1 cellular context compared by ENCODE assay signal in genomic region chr18:22563098-22563707, GRCh38.
TF ChIP-seq lines count a peak whose summit lies in the region.

No MANE protein-coding gene starts in this region.

TF ChIP-seq in HEK293, 187 proteins besides CTCF, POLR2A, EP300 and RAD21 (continued from another document and continues in another):
- TF ChIP-seq KLF9 (tag by site-specific recombination; IDR thresholded peaks at IDR 0.05; ENCODE audit: low read depth), result no peak
- TF ChIP-seq PRDM4 (tag by site-specific recombination; IDR thresholded peaks at IDR 0.05), result peak; percentile 68; the same call in 1 of the 2 replicates
- no peak for TF ChIP-seq ZNF184 (tag by site-specific recombination; IDR thresholded peaks at IDR 0.05)
- no peak for TF ChIP-seq AEBP2 (tag by site-specific recombination; IDR thresholded peaks at IDR 0.05; ENCODE audit: borderline replicate concordance)
- peak; percentile 58 for TF ChIP-seq ZXDB (tag by site-specific recombination; IDR thresholded peaks at IDR 0.05)
- TF ChIP-seq KLF16 (tag by site-specific recombination; IDR thresholded peaks at IDR 0.05), result no peak
- TF ChIP-seq ZFHX2 (tag by site-specific recombination; conservative IDR thresholded peaks at IDR 0.05), result no peak
- TF ChIP-seq ZNF704 (tag by site-specific recombination; IDR thresholded peaks at IDR 0.05), result no peak
- TF ChIP-seq, protein P1, sequence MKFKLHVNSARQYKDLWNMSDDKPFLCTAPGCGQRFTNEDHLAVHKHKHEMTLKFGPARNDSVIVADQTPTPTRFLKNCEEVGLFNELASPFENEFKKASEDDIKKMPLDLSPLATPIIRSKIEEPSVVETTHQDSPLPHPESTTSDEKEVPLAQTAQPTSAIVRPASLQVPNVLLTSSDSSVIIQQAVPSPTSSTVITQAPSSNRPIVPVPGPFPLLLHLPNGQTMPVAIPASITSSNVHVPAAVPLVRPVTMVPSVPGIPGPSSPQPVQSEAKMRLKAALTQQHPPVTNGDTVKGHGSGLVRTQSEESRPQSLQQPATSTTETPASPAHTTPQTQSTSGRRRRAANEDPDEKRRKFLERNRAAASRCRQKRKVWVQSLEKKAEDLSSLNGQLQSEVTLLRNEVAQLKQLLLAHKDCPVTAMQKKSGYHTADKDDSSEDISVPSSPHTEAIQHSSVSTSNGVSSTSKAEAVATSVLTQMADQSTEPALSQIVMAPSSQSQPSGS (tag by site-specific recombination; IDR thresholded peaks at IDR 0.05; ENCODE audit: low read depth), result no peak
- no peak for TF ChIP-seq ZNF558 (tag by site-specific recombination; IDR thresholded peaks at IDR 0.05)
- TF ChIP-seq ZNF596 (tag by site-specific recombination; IDR thresholded peaks at IDR 0.05), result 0 out of 2 replicates have a peak, but pooled peaks have one; percentile 22
- no peak for TF ChIP-seq ZNF776 (tag by site-specific recombination; IDR thresholded peaks at IDR 0.05; ENCODE audit: borderline replicate concordance)
- TF ChIP-seq ZNF155 (tag by site-specific recombination; IDR thresholded peaks at IDR 0.05), result no peak
- TF ChIP-seq, protein P2, sequence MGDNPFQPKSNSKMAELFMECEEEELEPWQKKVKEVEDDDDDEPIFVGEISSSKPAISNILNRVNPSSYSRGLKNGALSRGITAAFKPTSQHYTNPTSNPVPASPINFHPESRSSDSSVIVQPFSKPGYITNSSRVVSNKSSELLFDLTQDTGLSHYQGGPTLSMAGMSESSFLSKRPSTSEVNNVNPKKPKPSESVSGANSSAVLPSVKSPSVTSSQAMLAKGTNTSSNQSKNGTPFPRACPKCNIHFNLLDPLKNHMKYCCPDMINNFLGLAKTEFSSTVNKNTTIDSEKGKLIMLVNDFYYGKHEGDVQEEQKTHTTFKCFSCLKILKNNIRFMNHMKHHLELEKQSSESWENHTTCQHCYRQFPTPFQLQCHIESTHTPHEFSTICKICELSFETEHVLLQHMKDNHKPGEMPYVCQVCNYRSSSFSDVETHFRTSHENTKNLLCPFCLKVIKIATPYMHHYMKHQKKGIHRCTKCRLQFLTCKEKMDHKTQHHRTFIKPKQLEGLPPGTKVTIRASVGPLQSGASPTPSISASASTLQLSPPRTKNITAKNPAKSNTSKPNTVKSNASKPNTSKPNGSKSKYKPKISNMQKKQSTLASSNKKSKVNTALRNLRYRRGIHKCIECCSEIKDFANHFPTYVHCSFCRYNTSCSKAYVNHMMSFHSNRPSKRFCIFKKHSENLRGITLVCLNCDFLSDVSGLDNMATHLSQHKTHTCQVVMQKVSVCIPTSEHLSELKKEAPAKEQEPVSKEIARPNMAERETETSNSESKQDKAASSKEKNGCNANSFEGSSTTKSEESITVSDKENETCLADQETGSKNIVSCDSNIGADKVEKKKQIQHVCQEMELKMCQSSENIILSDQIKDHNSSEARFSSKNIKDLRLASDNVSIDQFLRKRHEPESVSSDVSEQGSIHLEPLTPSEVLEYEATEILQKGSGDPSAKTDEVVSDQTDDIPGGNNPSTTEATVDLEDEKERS (tag by site-specific recombination; IDR thresholded peaks at IDR 0.05), result no peak
- TF ChIP-seq, protein P3, sequence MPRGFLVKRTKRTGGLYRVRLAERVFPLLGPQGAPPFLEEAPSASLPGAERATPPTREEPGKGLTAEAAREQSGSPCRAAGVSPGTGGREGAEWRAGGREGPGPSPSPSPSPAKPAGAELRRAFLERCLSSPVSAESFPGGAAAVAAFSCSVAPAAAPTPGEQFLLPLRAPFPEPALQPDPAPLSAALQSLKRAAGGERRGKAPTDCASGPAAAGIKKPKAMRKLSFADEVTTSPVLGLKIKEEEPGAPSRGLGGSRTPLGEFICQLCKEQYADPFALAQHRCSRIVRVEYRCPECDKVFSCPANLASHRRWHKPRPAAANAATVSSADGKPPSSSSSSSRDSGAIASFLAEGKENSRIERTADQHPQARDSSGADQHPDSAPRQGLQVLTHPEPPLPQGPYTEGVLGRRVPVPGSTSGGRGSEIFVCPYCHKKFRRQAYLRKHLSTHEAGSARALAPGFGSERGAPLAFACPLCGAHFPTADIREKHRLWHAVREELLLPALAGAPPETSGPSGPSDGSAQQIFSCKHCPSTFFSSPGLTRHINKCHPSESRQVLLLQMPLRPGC (tag by site-specific recombination; IDR thresholded peaks at IDR 0.05), result no peak
- no peak for TF ChIP-seq ZNF223 (tag by site-specific recombination; IDR thresholded peaks at IDR 0.05)
- no peak for TF ChIP-seq ZNF747 (tag by site-specific recombination; IDR thresholded peaks at IDR 0.05)
- no peak for TF ChIP-seq ZNF16 (tag by site-specific recombination; IDR thresholded peaks at IDR 0.05; ENCODE audit: low read depth)
- TF ChIP-seq GLI4 (tag by site-specific recombination; IDR thresholded peaks at IDR 0.05), result no peak
- TF ChIP-seq, protein P4, sequence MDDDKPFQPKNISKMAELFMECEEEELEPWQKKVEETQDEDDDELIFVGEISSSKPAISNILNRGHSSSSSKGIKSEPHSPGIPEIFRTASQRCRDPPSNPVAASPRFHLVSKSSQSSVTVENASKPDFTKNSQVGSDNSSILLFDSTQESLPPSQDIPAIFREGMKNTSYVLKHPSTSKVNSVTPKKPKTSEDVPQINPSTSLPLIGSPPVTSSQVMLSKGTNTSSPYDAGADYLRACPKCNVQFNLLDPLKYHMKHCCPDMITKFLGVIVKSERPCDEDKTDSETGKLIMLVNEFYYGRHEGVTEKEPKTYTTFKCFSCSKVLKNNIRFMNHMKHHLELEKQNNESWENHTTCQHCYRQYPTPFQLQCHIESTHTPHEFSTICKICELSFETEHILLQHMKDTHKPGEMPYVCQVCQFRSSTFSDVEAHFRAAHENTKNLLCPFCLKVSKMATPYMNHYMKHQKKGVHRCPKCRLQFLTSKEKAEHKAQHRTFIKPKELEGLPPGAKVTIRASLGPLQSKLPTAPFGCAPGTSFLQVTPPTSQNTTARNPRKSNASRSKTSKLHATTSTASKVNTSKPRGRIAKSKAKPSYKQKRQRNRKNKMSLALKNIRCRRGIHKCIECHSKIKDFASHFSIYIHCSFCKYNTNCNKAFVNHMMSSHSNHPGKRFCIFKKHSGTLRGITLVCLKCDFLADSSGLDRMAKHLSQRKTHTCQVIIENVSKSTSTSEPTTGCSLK (tag by site-specific recombination; IDR thresholded peaks at IDR 0.05), result no peak
- TF ChIP-seq KLF8 (tag by site-specific recombination; IDR thresholded peaks at IDR 0.05), result no peak
- TF ChIP-seq ZNF626 (tag by site-specific recombination; IDR thresholded peaks at IDR 0.05), result 0 out of 2 replicates have a peak, but pooled peaks have one; percentile 48
- TF ChIP-seq PRDM2 (tag by site-specific recombination; IDR thresholded peaks at IDR 0.05; ENCODE audit: borderline replicate concordance), result no peak
- TF ChIP-seq ZNF645 (tag by site-specific recombination; IDR thresholded peaks at IDR 0.05), result no peak
- no peak for TF ChIP-seq ZNF175 (tag by site-specific recombination; IDR thresholded peaks at IDR 0.05)
- TF ChIP-seq, protein P5, sequence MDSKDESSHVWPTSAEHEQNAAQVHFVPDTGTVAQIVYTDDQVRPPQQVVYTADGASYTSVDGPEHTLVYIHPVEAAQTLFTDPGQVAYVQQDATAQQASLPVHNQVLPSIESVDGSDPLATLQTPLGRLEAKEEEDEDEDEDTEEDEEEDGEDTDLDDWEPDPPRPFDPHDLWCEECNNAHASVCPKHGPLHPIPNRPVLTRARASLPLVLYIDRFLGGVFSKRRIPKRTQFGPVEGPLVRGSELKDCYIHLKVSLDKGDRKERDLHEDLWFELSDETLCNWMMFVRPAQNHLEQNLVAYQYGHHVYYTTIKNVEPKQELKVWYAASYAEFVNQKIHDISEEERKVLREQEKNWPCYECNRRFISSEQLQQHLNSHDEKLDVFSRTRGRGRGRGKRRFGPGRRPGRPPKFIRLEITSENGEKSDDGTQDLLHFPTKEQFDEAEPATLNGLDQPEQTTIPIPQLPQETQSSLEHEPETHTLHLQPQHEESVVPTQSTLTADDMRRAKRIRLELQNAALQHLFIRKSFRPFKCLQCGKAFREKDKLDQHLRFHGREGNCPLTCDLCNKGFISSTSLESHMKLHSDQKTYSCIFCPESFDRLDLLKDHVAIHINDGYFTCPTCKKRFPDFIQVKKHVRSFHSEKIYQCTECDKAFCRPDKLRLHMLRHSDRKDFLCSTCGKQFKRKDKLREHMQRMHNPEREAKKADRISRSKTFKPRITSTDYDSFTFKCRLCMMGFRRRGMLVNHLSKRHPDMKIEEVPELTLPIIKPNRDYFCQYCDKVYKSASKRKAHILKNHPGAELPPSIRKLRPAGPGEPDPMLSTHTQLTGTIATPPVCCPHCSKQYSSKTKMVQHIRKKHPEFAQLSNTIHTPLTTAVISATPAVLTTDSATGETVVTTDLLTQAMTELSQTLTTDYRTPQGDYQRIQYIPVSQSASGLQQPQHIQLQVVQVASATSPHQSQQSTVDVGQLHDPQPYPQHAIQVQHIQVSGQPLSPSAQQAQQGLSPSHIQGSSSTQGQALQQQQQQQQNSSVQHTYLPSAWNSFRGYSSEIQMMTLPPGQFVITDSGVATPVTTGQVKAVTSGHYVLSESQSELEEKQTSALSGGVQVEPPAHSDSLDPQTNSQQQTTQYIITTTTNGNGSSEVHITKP (tag by site-specific recombination; IDR thresholded peaks at IDR 0.05), result peak; percentile 79
- TF ChIP-seq ZNF354C (tag by site-specific recombination; IDR thresholded peaks at IDR 0.05; ENCODE audit: borderline replicate concordance, low read depth), result no peak
